In genomic region chr7:2481195-2481594, GRCh38 we compare ENCODE assay signal across 4 cellular contexts.
TF ChIP-seq lines count a peak whose summit lies in the region.

No MANE protein-coding gene starts in this region.

TF ChIP-seq in A549, 52 proteins besides CTCF, POLR2A, EP300 and RAD21:
- TF ChIP-seq ZFP36 (IDR thresholded peaks at IDR 0.05; ENCODE audit: borderline replicate concordance, partially characterized antibody) (peak; percentile 96), RNF2 (IDR thresholded peaks at IDR 0.05; ENCODE audit: borderline replicate concordance, low read depth) (no peak), FOSL2 (IDR thresholded peaks at IDR 0.05) (no peak), FOSL2 (CRISPR knock-in tag; IDR thresholded peaks at IDR 0.05) (no peak), E2F6 (IDR thresholded peaks at IDR 0.05; ENCODE audit: borderline replicate concordance, low read depth) (no peak), BCL3 (IDR thresholded peaks at IDR 0.05) (no peak)

TF ChIP-seq in HEK293, 187 proteins besides CTCF, POLR2A, EP300 and RAD21:
- TF ChIP-seq ZNF169 (tag by site-specific recombination; IDR thresholded peaks at IDR 0.05) = no peak
- TF ChIP-seq ZNF837 (tag by site-specific recombination; IDR thresholded peaks at IDR 0.05) = no peak
- TF ChIP-seq ZNF623 (tag by site-specific recombination; IDR thresholded peaks at IDR 0.05) = peak; percentile 79
- no peak for TF ChIP-seq ZBTB26 (tag by site-specific recombination; optimal IDR thresholded peaks at IDR 0.05)
- no peak for TF ChIP-seq WT1 (tag by site-specific recombination; IDR thresholded peaks at IDR 0.05)

TF ChIP-seq in H1, 55 proteins besides CTCF, POLR2A, EP300 and RAD21:
- no peak for TF ChIP-seq POLR2AphosphoS5 (IDR thresholded peaks at IDR 0.05; ENCODE audit: low read depth, low read length)
- TF ChIP-seq GTF2F1 (IDR thresholded peaks at IDR 0.05; ENCODE audit: borderline replicate concordance, low read depth, low read length) = no peak
- TF ChIP-seq JUN (IDR thresholded peaks at IDR 0.05; ENCODE audit: low read depth, low read length) = no peak
- no peak for TF ChIP-seq HDAC6 (IDR thresholded peaks at IDR 0.05; ENCODE audit: low read depth, low read length)
- TF ChIP-seq TAF1 (IDR thresholded peaks at IDR 0.05; ENCODE audit: low read depth, low read length) = no peak
- TF ChIP-seq PHF8 (conservative IDR thresholded peaks at IDR 0.05; ENCODE audit: low read depth, low read length) = no peak
- TF ChIP-seq CHD1 (IDR thresholded peaks at IDR 0.05; ENCODE audit: low read depth, low read length) = no peak
- no peak for TF ChIP-seq SIRT6 (IDR thresholded peaks at IDR 0.05; ENCODE audit: low read length)
- TF ChIP-seq MAX (IDR thresholded peaks at IDR 0.05) = no peak
- no peak for TF ChIP-seq TBP (IDR thresholded peaks at IDR 0.05; ENCODE audit: low read depth, low read length)
- no peak for TF ChIP-seq SP2 (IDR thresholded peaks at IDR 0.05; ENCODE audit: low read length)
- no peak for TF ChIP-seq FOSL1 (IDR thresholded peaks at IDR 0.05; ENCODE audit: insufficient read depth, low read depth, low read length)

TF ChIP-seq in GM23338, 12 proteins besides CTCF, POLR2A, EP300 and RAD21:
- no peak for TF ChIP-seq ZNF331 (CRISPR knock-in tag; IDR thresholded peaks at IDR 0.05; ENCODE audit: low read depth)
- TF ChIP-seq CREB1 (CRISPR knock-in tag; IDR thresholded peaks at IDR 0.05; ENCODE audit: low read depth) = no peak
- no peak for TF ChIP-seq ETS1 (IDR thresholded peaks at IDR 0.05)
- TF ChIP-seq JUNB (IDR thresholded peaks at IDR 0.05; ENCODE audit: unreplicated experiment) = no peak
- TF ChIP-seq EZH2phosphoT487 (IDR thresholded peaks at IDR 0.05; ENCODE audit: unreplicated experiment) = no peak
- no peak for TF ChIP-seq REST (IDR thresholded peaks at IDR 0.05; ENCODE audit: unreplicated experiment)
- no peak for TF ChIP-seq NANOG (IDR thresholded peaks at IDR 0.05; ENCODE audit: borderline replicate concordance)
